18 cellular contexts compared by ENCODE assay signal in the genomic region with DNA sequence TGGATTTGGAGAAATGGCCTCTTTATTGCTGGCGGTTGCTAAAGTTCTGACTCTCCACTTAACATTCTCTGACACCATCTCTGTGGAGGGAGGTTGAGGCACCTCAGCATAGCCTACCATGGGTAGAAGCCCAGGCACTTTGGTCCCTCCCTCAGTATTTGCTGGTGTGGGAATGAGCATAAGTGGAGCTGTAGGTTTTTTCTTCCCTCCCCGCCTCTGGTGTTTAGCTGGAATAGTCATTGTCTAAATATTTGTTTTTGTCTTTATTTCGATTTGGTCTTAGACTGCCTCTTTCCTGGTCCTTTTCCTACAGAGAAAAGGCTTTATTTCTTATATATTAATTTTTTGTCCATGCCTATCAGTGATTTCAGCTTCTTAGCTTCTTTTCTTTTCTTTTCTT.
A peak's percentile ranks its signal among the peaks of the same experiment; 100 is the strongest.
DNase-seq lines count a peak whose midpoint lies in the region; ATAC-seq, FAIRE-seq and TF ChIP-seq lines count a peak whose summit lies in the region.
"Had no signal": no experiment of that assay in that cellular context is flagged by ENCODE, and none has a peak within 500 bp of the region (broad histone marks: within the 10 kb centered on the region; RNA-seq: fewer than 3 reads in every experiment).

No MANE protein-coding gene starts in this region.

- no peaks in the 10 kb centered on the region for H4K20me1 ChIP-seq in HepG2 (ENCODE audit: insufficient read depth, low read length)
- H4K20me1 ChIP-seq: BLaER1 had no signal

- peak in 1 of 2 experiments; percentile 64; a peak in 2 of 6 replicates for ATAC-seq in A549
- ATAC-seq in HepG2, result peak; percentile 61; the same call in 2 of the 3 replicates
- peak; percentile 12 to 74 (median 64) for ATAC-seq in pancreas
- no peak for ATAC-seq in omental fat pad (ENCODE audit: low FRiP score)
- ATAC-seq: HCT116 had no signal

- no peak for TF ChIP-seq CTCF in A549 (IDR thresholded peaks at IDR 0.05)
- no peak for TF ChIP-seq CTCF in HepG2 (CRISPR knock-in tag; IDR thresholded peaks at IDR 0.05)
- no peak for TF ChIP-seq CTCF in pancreas (IDR thresholded peaks at IDR 0.05)
- no peak for TF ChIP-seq CTCF in transverse colon (IDR thresholded peaks at IDR 0.05)
- TF ChIP-seq CTCF in GM10266 (IDR thresholded peaks at IDR 0.05; ENCODE audit: control insufficient read depth, insufficient read depth, low read depth, missing control alignments), result no peak
- no peak for TF ChIP-seq CTCF in omental fat pad (IDR thresholded peaks at IDR 0.05)

- no peak overlapping the region for H3K9ac ChIP-seq in HepG2 (ENCODE audit: insufficient read depth, low read depth, low read length)
- H3K9ac ChIP-seq: BLaER1 had no signal

- no peaks in the 10 kb centered on the region for H3K36me3 ChIP-seq in HepG2 (replicated peaks in 1 of 2; ENCODE audit: control insufficient read depth in 1 of 2, insufficient read depth in 2 of 2, low read length in 2 of 2)
- H3K36me3 ChIP-seq in pancreas, result no peaks in the 10 kb centered on the region
- no peaks in the 10 kb centered on the region for H3K36me3 ChIP-seq in transverse colon
- H3K36me3 ChIP-seq: BLaER1 had no signal

- TF ChIP-seq RAD21 in A549 (conservative IDR thresholded peaks at IDR 0.05 in 1 of 2, IDR thresholded peaks at IDR 0.05 in 1 of 2) (no peak), HepG2 (CRISPR knock-in tag; IDR thresholded peaks at IDR 0.05) (no peak)

- intact Hi-C loops in HepG2 (cut with micrococcal nuclease; ENCODE audit: unreplicated experiment), result no loop called here
- intact Hi-C loops in pancreas (cut with DNase I), result no loop called here
- intact Hi-C loops in transverse colon (cut with DNase I; ENCODE audit: low total_unique reads), result no loop called here

- H3K4me1 ChIP-seq in A549 (peaks cover 31% of the 10 kb centered on the region), HepG2 (ENCODE audit: insufficient read depth, low read length) (peaks cover 37% of the 10 kb centered on the region), pancreas (peaks cover 0 to 24% (median 20%) of the 10 kb centered on the region in 3 donors), transverse colon (peaks cover 0 to 14% (median 0%) of the 10 kb centered on the region in 4 donors)
- H3K4me1 ChIP-seq: BLaER1 had no signal

- H3K4me2 ChIP-seq in A549, result peak overlapping the region; percentile 45
- no peak overlapping the region for H3K4me2 ChIP-seq in HepG2 (ENCODE audit: low read depth, low read length)
- H3K4me2 ChIP-seq: BLaER1 had no signal

- in situ Hi-C loops in HepG2 (cut with HindIII; ENCODE audit: extremely low pct_ligation_motif_present, low pct_unique_long_range_greater_than_20kb), result no loop called here
- in situ Hi-C loops in transverse colon (cut with MboI; ENCODE audit: low pct_ligation_motif_present in 1 of 4, low pct_unique_long_range_greater_than_20kb in 1 of 4, low sequenced_read_pairs in 3 of 4), result no loop called here

- H3K4me3 ChIP-seq in A549 (no peak overlapping the region), HepG2 (replicated peaks in 1 of 3; ENCODE audit: insufficient read depth in 1 of 3, low read depth in 2 of 3, low read length in 3 of 3) (no peak overlapping the region), pancreas (no peak overlapping the region), transverse colon (no peak overlapping the region)
- H3K4me3 ChIP-seq: BLaER1 had no signal

- no peak overlapping the region for H2AFZ ChIP-seq in HepG2 (ENCODE audit: low read length)

- POLR2A ChIA-PET in A549 (lab: Yijun Ruan, JAX), result no interaction called here
- POLR2A ChIA-PET in HepG2 (lab: Yijun Ruan, JAX), result interaction anchor here (0.9 to 1.7 kb wide), 6 partner anchors 14 to 214 kb away, joined by 3 to 8 read pairs (median 4); partner anchors contain the start of gene AHR

- DNase-seq in A549 (ENCODE audit: low read depth in 1 of 2, low spot score in 1 of 2) (peak in 1 of 2 experiments; percentile 33), HuH-7 (ENCODE audit: low spot score) (peak; percentile 26), HepG2 (ENCODE audit: low spot score) (peak; percentile 45), pancreas (no peak), transverse colon (no peak), GM10266 (ENCODE audit: extremely low spot score) (no peak), omental fat pad (ENCODE audit: low spot score) (no peak)
- DNase-seq: CD4-positive, alpha-beta memory T cell; DMS 273 treated with DMSO at 0.1 percent for 48 hours; DMS79; GDM1; GOT3; H7; HFFc6 had no signal

- no TSS peak for BruUV-seq in HepG2 (replicated peaks; lab: Mats Ljungman, UMichigan)

- FAIRE-seq in A549 (lab: Jason Lieb, UNC) (no peak), HepG2 (lab: Jason Lieb, UNC) (no peak), pancreas (lab: Jason Lieb, UNC) (no peak)
- FAIRE-seq: HTR-8/SVneo had no signal

- peak overlapping the region; percentile 20 to 63; a peak in 5 of 6 replicates for H3K27ac ChIP-seq in A549
- peak overlapping the region; percentile 17 for H3K27ac ChIP-seq in HepG2 (ENCODE audit: extremely low read length, insufficient read depth, low read length)
- H3K27ac ChIP-seq in pancreas, result no peak overlapping the region
- H3K27ac ChIP-seq in transverse colon, result no peak overlapping the region
- H3K27ac ChIP-seq: 22Rv1, BLaER1 had no signal

- CTCF ChIA-PET in A549 (lab: Yijun Ruan, JAX) (interaction anchor here (0.6 kb wide), 1 partner anchor 958 kb away, joined by 3 read pairs; no protein-coding TSS in a partner anchor), HepG2 (lab: Yijun Ruan, JAX; ENCODE audit: low intra/inter-chr PET ratio, low total read pairs) (no interaction called here)

- TF ChIP-seq EP300 in A549 (IDR thresholded peaks at IDR 0.05), result no peak
- peak in 1 of 2 experiments; percentile 26; a peak in 1 of 4 replicates for TF ChIP-seq EP300 in HepG2 (IDR thresholded peaks at IDR 0.05; ENCODE audit: low read depth in 2 of 2, low read length in 2 of 2)
- no peak for TF ChIP-seq EP300 in HepG2 (CRISPR knock-in tag; IDR thresholded peaks at IDR 0.05; ENCODE audit: borderline replicate concordance)
- no peak for TF ChIP-seq EP300 in transverse colon (IDR thresholded peaks at IDR 0.05; ENCODE audit: low read depth)

- H3K9me3 ChIP-seq in A549, result no peaks in the 10 kb centered on the region
- H3K9me3 ChIP-seq in HepG2 (ENCODE audit: low read length), result peaks cover 4% of the 10 kb centered on the region; the same call in 1 of the 2 replicates
- H3K9me3 ChIP-seq in pancreas, result no peaks in the 10 kb centered on the region
- H3K9me3 ChIP-seq in transverse colon, result peaks cover 0 to 4% of the 10 kb centered on the region in 2 donors
- H3K9me3 ChIP-seq: BLaER1 had no signal

- TF ChIP-seq POLR2A in A549 (IDR thresholded peaks at IDR 0.05; ENCODE audit: low read length) (no peak), HepG2 (IDR thresholded peaks at IDR 0.05; ENCODE audit: insufficient read depth in 1 of 2, low read depth in 2 of 2, low read length in 2 of 2) (no peak), transverse colon (IDR thresholded peaks at IDR 0.05) (no peak)

- H3K27me3 ChIP-seq in HepG2 (ENCODE audit: control insufficient read depth in 1 of 2, insufficient read depth in 2 of 2, low read length in 2 of 2) (no peaks in the 10 kb centered on the region), pancreas (no peaks in the 10 kb centered on the region), transverse colon (no peaks in the 10 kb centered on the region)
- H3K27me3 ChIP-seq: BLaER1 had no signal

- WGBS in A549 (ENCODE audit: missing lambda C conversion rate), result 19% methylated on average over 3 of the region's 3 CpGs
- WGBS in HepG2 (ENCODE audit: low lambda C conversion rate), result 59% methylated on average over 3 of the region's 3 CpGs
- 46 to 54% methylated on average over 3 of the region's 3 CpGs for WGBS in pancreas, 2 donors
- 48 to 67% methylated on average over 3 of the region's 3 CpGs for WGBS in transverse colon (ENCODE audit: low coverage in 1 of 2), 2 donors

- H3K79me2 ChIP-seq in HepG2 (ENCODE audit: insufficient read depth, low read length), result no peaks in the 10 kb centered on the region

TF ChIP-seq in A549, 52 proteins besides CTCF, POLR2A, EP300 and RAD21 (continues in another document):
- TF ChIP-seq EHMT2 (IDR thresholded peaks at IDR 0.05; ENCODE audit: low read depth) (no peak), FOXS1 (CRISPR knock-in tag; IDR thresholded peaks at IDR 0.05) (no peak)
- TF ChIP-seq, protein P1, sequence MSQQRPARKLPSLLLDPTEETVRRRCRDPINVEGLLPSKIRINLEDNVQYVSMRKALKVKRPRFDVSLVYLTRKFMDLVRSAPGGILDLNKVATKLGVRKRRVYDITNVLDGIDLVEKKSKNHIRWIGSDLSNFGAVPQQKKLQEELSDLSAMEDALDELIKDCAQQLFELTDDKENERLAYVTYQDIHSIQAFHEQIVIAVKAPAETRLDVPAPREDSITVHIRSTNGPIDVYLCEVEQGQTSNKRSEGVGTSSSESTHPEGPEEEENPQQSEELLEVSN (IDR thresholded peaks at IDR 0.05; ENCODE audit: borderline replicate concordance, low read depth), result no peak

TF ChIP-seq in HepG2, 621 proteins besides CTCF, POLR2A, EP300 and RAD21 (continues in another document):
- TF ChIP-seq SNAPC2 (CRISPR knock-in tag; IDR thresholded peaks at IDR 0.05), result no peak

Comparison
In these comparisons a context has a peak if more than half of its experiments do, and no peak if none do; other contexts are left out.
1. DNase-seq: peak in HuH-7 (single experiment) and HepG2 (single experiment); none in pancreas (0 of 6), transverse colon (single experiment), GM10266 (single experiment) and omental fat pad (single experiment).
2. H3K27ac ChIP-seq: peak in A549 (2 of 2) and HepG2 (single experiment); none in pancreas (0 of 4) and transverse colon (0 of 4).
3. Of the 38 proteins assayed by ChIP-seq in both HepG2 and A549: peak only in HepG2: FOSL2; only in A549: none; in both: none; in neither: 36; mixed calls (peak in some experiments, not most) for 1.